22 cellular contexts compared by ENCODE assay signal in the genomic region with DNA sequence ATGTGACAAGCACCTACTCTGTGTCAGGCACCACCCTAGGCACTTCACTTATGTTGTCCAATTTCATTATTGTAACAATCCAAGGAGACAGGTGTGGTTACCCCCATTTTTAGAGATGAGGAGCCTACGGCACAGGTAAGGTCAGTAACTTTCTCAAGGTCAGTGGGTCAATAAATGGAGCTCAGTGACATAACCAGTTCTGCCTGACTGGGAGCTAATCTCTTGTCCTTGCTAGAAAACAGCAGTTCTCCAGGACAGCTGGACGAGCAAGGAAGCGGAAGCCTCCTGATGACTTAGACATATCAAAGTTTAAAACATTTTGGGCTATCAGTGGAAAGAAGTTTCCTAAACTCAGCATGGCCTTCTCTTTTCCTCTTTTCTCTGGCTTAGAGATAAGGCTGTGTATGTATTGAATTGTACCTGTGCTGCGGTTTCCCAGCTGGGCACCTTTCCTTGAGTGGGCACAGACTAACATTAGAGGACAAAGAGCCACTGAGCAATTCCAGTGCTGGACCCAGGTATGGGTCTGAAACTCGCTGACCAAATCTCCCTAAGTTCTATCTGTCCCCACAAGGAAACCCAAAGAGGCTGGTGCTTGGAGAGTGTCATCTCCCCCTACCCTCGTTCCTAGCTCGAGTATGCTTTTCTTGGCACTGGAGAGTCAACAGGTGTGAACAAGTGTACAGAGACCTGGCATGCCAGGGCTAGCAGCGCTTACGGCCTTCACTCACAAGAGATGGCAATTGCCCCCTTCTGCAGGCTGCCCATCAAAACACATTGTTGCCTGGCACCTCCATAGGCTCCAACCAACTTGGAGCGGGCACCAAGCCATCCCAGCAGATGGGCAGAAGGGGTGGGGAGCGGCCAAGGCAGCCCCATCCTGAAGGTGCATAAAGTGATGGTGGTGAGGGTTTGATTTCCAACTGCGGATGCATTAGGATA.
"Had no signal": no experiment of that assay in that cellular context is flagged by ENCODE, and none has a peak within 500 bp of the region (broad histone marks: within the 10 kb centered on the region; RNA-seq: fewer than 3 reads in every experiment).

No MANE protein-coding gene starts in this region.

- FAIRE-seq: frontal cortex, small intestine had no signal

- ATAC-seq: left colon; natural killer cell; right lobe of liver; stimulated activated naive B cell treated with anti-CD40 and anti-IgM and Interleukin-4, amounts not matched to agents 10 μg/mL and 1 μg/mL and 100 μg/mL, for 72 hours had no signal

- H3K27ac ChIP-seq: dorsolateral prefrontal cortex, left ventricle myocardium inferior, ovary, right lobe of liver, thoracic aorta, tibial nerve, upper lobe of right lung, uterus had no signal

- H3K36me3 ChIP-seq: left ventricle myocardium inferior, ovary, right lobe of liver, thoracic aorta, tibial nerve, upper lobe of right lung, uterus had no signal

- H3K4me3 ChIP-seq: dorsolateral prefrontal cortex, left ventricle myocardium inferior, lung, ovary, right lobe of liver, thoracic aorta, tibial nerve, upper lobe of right lung, uterus had no signal

- H3K27me3 ChIP-seq: dorsolateral prefrontal cortex, ovary, right lobe of liver, tibial nerve, upper lobe of right lung, uterus had no signal

- H3K4me1 ChIP-seq: right lobe of liver, tibial nerve, upper lobe of right lung, uterus had no signal

- DNase-seq: effector CD4-positive, alpha-beta T cell; hypothalamus; immature natural killer cell; islet precursor cell; kidney glomerular epithelial cell; left colon; left ventricle myocardium inferior; natural killer cell; occipital lobe; ovary; right lobe of liver; small intestine; stimulated activated CD4-positive, alpha-beta T cell treated with anti-CD3 and anti-CD28 coated beads, Interleukin-15, amount 100 ng/mL, for 24 hours; stimulated activated CD4-positive, alpha-beta T cell treated with anti-CD3 and anti-CD28 coated beads, Interleukin-2, amount 100 ng/mL, for 48 hours; stimulated activated naive B cell treated with anti-CD40 and anti-IgM and Interleukin-4, amounts not matched to agents 10 μg/mL and 1 μg/mL and 100 μg/mL, for 72 hours; upper lobe of right lung; uterus had no signal

- H3K9me3 ChIP-seq: left ventricle myocardium inferior, ovary, right lobe of liver, thoracic aorta, tibial nerve, upper lobe of right lung, uterus had no signal
